ENCODE assay signal across 1 cellular context in the genomic region with DNA sequence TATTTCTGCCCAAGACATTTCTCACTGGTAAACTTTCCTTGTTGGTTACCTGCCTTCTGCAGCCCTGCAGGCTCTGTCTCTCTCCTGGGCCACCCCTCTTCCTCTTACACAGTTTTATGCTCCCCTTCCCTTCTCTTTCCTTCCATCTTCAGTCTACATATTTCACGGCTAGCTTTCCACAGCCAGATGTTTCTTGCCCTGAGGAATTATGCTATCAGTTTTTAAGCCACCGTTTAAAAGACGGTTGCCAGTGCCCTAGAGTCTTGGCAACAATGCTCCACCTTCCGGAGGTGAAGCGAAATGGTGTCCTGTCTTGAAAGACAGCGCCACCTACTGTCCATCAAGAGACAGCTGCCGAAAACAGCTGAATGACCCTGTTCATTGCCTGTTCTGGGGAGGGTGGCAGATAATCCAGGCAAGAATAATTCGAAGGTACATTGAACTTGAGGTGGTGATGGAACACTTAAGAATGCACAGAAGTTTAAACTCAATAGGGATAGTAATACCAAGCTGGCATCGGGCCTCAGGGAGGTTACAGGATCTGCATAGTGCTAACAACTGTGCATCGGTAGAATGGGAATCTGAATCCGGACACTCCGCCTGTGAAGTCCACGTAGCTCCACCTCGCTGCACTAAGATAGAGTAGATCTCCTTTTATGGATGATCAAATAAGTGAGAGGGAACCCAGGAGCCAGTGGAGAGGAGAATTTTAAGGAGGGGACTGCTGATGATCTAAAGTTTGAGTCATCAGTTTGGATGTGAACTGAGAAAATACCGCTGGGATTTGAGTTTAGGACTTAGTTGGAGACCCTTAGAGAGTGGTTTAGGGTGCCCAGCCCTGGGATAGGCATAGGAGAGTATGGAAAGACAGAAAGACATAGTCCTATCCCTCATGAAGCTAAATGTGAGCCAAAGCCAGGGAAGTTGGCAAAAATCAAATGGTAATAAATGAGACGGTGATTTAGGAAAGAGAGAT.
TF ChIP-seq lines count a peak whose summit lies in the region.

No MANE protein-coding gene starts in this region.

TF ChIP-seq in K562, 482 proteins besides CTCF, POLR2A, EP300 and RAD21 (continued from another document):
- no peak for TF ChIP-seq BRF2 (IDR thresholded peaks at IDR 0.05; ENCODE audit: borderline replicate concordance, insufficient read depth, insufficient read length)
- no peak for TF ChIP-seq MTF1 (CRISPR knock-in tag; IDR thresholded peaks at IDR 0.05; ENCODE audit: borderline replicate concordance)
- TF ChIP-seq, protein P1, sequence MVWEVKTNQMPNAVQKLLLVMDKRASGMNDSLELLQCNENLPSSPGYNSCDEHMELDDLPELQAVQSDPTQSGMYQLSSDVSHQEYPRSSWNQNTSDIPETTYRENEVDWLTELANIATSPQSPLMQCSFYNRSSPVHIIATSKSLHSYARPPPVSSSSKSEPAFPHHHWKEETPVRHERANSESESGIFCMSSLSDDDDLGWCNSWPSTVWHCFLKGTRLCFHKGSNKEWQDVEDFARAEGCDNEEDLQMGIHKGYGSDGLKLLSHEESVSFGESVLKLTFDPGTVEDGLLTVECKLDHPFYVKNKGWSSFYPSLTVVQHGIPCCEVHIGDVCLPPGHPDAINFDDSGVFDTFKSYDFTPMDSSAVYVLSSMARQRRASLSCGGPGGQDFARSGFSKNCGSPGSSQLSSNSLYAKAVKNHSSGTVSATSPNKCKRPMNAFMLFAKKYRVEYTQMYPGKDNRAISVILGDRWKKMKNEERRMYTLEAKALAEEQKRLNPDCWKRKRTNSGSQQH (CRISPR knock-in tag; IDR thresholded peaks at IDR 0.05), result no peak
- TF ChIP-seq UBTF (IDR thresholded peaks at IDR 0.05; ENCODE audit: borderline replicate concordance in 1 of 2, low read depth in 2 of 2, low read length in 2 of 2), result 0 out of 4 replicates have a peak, but pooled peaks of 1 of the 2 experiments have one; percentile 58
- TF ChIP-seq CBX2 (IDR thresholded peaks at IDR 0.05; ENCODE audit: insufficient read depth, low read length, poor library complexity, severe bottlenecking), result no peak
- peak; percentile 14; the same call in 1 of the 2 replicates for TF ChIP-seq ZNF57 (CRISPR knock-in tag; IDR thresholded peaks at IDR 0.05)
- TF ChIP-seq ZNF232 (CRISPR knock-in tag; IDR thresholded peaks at IDR 0.05), result no peak
- no peak for TF ChIP-seq HNRNPK (IDR thresholded peaks at IDR 0.05; ENCODE audit: low read depth, low read length, poor library complexity, severe bottlenecking)
- TF ChIP-seq, protein P2, sequence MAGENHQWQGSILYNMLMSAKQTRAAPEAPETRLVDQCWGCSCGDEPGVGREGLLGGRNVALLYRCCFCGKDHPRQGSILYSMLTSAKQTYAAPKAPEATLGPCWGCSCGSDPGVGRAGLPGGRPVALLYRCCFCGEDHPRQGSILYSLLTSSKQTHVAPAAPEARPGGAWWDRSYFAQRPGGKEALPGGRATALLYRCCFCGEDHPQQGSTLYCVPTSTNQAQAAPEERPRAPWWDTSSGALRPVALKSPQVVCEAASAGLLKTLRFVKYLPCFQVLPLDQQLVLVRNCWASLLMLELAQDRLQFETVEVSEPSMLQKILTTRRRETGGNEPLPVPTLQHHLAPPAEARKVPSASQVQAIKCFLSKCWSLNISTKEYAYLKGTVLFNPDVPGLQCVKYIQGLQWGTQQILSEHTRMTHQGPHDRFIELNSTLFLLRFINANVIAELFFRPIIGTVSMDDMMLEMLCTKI (IDR thresholded peaks at IDR 0.05; ENCODE audit: partially characterized antibody), result no peak
- TF ChIP-seq MYNN (IDR thresholded peaks at IDR 0.05), result 0 out of 2 replicates have a peak, but pooled peaks have one; percentile 55
- TF ChIP-seq MYNN (CRISPR knock-in tag; IDR thresholded peaks at IDR 0.05), result no peak
- peak; percentile 20 for TF ChIP-seq ZFP36 (IDR thresholded peaks at IDR 0.05; ENCODE audit: low read depth, low read length, partially characterized antibody)
- TF ChIP-seq, protein P3, sequence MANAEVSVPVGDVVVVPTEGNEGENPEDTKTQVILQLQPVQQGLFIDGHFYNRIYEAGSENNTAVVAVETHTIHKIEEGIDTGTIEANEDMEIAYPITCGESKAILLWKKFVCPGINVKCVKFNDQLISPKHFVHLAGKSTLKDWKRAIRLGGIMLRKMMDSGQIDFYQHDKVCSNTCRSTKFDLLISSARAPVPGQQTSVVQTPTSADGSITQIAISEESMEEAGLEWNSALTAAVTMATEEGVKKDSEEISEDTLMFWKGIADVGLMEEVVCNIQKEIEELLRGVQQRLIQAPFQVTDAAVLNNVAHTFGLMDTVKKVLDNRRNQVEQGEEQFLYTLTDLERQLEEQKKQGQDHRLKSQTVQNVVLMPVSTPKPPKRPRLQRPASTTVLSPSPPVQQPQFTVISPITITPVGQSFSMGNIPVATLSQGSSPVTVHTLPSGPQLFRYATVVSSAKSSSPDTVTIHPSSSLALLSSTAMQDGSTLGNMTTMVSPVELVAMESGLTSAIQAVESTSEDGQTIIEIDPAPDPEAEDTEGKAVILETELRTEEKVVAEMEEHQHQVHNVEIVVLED (CRISPR knock-in tag; IDR thresholded peaks at IDR 0.05), result 0 out of 2 replicates have a peak, but pooled peaks have one; percentile 36
- TF ChIP-seq, protein P4, sequence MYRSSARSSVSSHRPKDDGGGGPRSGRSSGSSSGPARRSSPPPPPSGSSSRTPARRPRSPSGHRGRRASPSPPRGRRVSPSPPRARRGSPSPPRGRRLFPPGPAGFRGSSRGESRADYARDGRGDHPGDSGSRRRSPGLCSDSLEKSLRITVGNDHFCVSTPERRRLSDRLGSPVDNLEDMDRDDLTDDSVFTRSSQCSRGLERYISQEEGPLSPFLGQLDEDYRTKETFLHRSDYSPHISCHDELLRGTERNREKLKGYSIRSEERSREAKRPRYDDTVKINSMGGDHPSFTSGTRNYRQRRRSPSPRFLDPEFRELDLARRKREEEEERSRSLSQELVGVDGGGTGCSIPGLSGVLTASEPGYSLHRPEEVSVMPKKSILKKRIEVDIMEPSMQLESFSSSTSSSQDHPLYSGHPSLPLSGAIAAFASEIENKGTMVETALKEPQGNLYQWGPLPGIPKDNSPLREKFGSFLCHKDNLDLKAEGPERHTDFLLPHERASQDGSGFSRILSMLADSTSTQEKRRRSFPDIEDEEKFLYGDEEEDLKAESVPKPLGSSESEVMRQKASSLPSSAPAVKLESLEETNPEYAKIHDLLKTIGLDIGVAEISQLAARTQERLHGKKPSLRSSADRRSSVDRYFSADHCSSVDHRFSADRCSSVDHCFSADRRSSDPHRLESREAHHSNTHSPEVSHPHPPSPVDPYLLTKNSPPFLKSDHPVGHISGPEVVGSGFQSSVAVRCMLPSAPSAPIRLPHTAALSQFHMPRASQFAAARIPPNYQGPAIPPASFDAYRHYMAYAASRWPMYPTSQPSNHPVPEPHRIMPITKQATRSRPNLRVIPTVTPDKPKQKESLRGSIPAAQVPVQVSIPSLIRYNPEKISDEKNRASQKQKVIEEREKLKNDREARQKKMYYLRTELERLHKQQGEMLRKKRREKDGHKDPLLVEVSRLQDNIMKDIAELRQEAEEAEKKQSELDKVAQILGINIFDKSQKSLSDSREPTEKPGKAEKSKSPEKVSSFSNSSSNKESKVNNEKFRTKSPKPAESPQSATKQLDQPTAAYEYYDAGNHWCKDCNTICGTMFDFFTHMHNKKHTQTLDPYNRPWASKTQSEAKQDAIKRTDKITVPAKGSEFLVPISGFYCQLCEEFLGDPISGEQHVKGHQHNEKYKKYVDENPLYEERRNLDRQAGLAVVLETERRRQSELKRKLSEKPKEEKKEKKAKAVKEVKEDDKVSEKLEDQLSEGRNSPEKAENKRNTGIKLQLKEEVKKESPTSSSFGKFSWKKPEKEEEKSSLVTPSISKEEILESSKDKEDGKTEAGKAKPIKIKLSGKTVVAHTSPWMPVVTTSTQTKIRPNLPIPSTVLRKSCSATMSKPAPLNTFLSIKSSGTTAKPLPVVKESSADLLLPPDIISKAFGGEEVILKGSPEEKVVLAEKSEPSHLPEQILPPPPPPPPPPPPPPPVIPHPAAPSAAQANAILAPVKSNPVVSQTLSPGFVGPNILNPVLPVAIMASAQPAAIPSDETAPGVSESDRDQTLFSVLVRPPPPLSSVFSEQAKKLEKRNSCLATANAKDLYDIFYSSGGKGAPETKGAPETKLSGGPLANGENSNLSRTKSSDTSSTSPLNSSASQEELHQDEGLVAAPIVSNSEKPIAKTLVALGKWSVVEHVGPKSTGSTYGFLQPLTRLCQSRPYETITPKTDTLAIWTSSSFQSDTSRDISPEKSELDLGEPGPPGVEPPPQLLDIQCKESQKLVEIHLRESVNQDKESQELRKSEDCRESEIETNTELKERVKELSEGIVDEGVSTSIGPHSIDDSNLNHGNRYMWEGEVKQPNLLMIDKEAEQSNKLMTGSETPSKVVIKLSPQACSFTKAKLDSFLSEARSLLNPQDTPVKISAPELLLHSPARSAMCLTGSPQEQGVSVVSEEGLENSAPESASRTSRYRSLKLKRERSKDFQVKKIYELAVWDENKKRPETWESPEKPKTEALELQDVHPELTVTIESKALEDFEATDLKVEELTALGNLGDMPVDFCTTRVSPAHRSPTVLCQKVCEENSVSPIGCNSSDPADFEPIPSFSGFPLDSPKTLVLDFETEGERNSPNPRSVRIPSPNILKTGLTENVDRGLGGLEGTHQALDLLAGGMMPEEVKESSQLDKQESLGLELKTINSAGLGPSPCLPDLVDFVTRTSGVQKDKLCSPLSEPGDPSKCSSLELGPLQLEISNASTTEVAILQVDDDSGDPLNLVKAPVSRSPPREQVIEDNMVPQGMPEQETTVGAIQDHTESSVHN (IDR thresholded peaks at IDR 0.05; ENCODE audit: borderline replicate concordance in 1 of 2, low read depth in 1 of 2), result no peak
- peak; percentile 72; the same call in 1 of the 2 replicates for TF ChIP-seq FOXK1 (CRISPR knock-in tag; IDR thresholded peaks at IDR 0.05; ENCODE audit: borderline replicate concordance)
- TF ChIP-seq ILF3 (IDR thresholded peaks at IDR 0.05; ENCODE audit: borderline replicate concordance), result no peak
- TF ChIP-seq ZBTB12 (CRISPR knock-in tag; IDR thresholded peaks at IDR 0.05), result no peak
